In the genomic region with DNA sequence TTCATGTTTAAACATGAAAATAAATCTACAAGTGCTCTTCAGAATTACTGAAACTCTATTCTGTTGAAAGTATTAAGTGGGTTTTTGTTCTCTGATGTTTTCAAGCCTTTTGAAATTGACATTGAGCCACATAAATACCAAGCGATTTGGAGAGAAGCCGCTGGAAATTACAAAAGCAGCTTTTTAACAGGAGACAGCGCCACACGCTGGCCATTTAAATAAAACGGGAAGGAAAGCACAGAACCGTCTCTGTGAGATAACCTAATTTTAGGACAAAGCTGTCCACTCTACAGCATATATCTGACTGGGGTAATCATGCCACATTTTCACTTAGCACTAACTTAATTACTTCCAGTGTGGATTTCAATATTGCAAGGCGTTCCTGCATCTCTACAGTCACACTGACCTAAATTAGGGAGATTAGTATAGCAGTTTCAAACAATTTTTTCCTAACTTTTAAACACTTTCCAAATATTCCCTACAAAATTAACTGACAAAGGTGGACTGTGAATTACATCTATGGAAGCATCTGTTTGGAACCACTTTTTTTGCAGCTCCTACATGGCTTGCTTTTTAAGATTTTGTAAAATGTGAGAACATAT, we compare ENCODE assay signal across 8 cellular contexts. TPM values are rescaled to one million over a fixed set of nuclear protein-coding genes. Genes with fewer than 3 reads are reported as not detected.
A peak's percentile ranks its signal among the peaks of the same experiment; 100 is the strongest.
DNase-seq lines count a peak whose midpoint lies in the region; ATAC-seq, FAIRE-seq and TF ChIP-seq lines count a peak whose summit lies in the region.

No MANE protein-coding gene starts in this region.

- H3K9me2 ChIP-seq in HCT116 (ENCODE audit: insufficient read depth): no peaks in the 10 kb centered on the region

- in situ Hi-C loops in Panc1 (cut with HindIII; ENCODE audit: low pct_unique_long_range_greater_than_20kb, low sequenced_read_pairs): no loop called here

- ATAC-seq in HCT116 (no peak), Panc1 (no peak), GM18520 (IDR thresholded peaks at IDR 0.05; ENCODE audit: unreplicated experiment) (no peak), GM18873 (IDR thresholded peaks at IDR 0.05; ENCODE audit: low FRiP score, unreplicated experiment) (no peak)

- no peaks in the 10 kb centered on the region for H3K9me3 ChIP-seq in HCT116 (ENCODE audit: control insufficient read depth in 1 of 2, insufficient read depth in 1 of 2, low read depth in 1 of 2, low read length in 2 of 2)
- no peaks in the 10 kb centered on the region for H3K9me3 ChIP-seq in Panc1 (ENCODE audit: control insufficient read depth, insufficient read depth, low read depth, low read length)

- CTCF ChIA-PET in HCT116 (lab: Charles Lee): no interaction called here
- CTCF ChIA-PET in Panc1 (lab: Charles Lee): no interaction called here

- H3K4me3 ChIP-seq in HCT116 (replicated peaks in 1 of 2; ENCODE audit: low read depth in 1 of 2, low read length in 2 of 2): no peak overlapping the region
- no peak overlapping the region for H3K4me3 ChIP-seq in Panc1 (ENCODE audit: low read depth in 2 of 2, low read length in 2 of 2)

- no peak for TF ChIP-seq POLR2A in HCT116 (IDR thresholded peaks at IDR 0.05; ENCODE audit: borderline replicate concordance, extremely low read depth, insufficient read depth, insufficient read length)
- no peak for TF ChIP-seq POLR2A in H54 (IDR thresholded peaks at IDR 0.05; ENCODE audit: low read depth, low read length)

- H3K27me3 ChIP-seq in HCT116 (ENCODE audit: insufficient read depth, low read length): no peaks in the 10 kb centered on the region
- no peaks in the 10 kb centered on the region for H3K27me3 ChIP-seq in Panc1 (ENCODE audit: control insufficient read depth, insufficient read depth, low read length)

- no peaks in the 10 kb centered on the region for H3K36me3 ChIP-seq in HCT116 (ENCODE audit: control insufficient read depth in 1 of 2, insufficient read depth in 2 of 2, low read length in 2 of 2)
- H3K36me3 ChIP-seq in Panc1 (ENCODE audit: control insufficient read depth, insufficient read depth, low read length): no peaks in the 10 kb centered on the region

- no peaks in the 10 kb centered on the region for H3K79me2 ChIP-seq in HCT116 (ENCODE audit: insufficient read depth, low read length)

- BruUV-seq in HCT116 (replicated peaks; lab: Mats Ljungman, UMichigan) (no TSS peak), Panc1 (replicated peaks; lab: Mats Ljungman, UMichigan) (no TSS peak)

- H3K4me1 ChIP-seq in HCT116 (ENCODE audit: control insufficient read depth in 1 of 2, insufficient read depth in 2 of 2, low read length in 2 of 2) (no peaks in the 10 kb centered on the region), Panc1 (ENCODE audit: control insufficient read depth, insufficient read depth, low read length) (no peaks in the 10 kb centered on the region)

- TF ChIP-seq CTCF in HCT116 (IDR thresholded peaks at IDR 0.05 in 2 of 3, conservative IDR thresholded peaks at IDR 0.05 in 1 of 3; ENCODE audit: borderline replicate concordance in 1 of 3, insufficient read depth in 1 of 3, low read depth in 2 of 3, low read length in 2 of 3): peak in 2 of 3 experiments; percentile 25 to 49; a peak in 3 of 6 replicates
- peak; percentile 66 for TF ChIP-seq CTCF in Panc1 (IDR thresholded peaks at IDR 0.05)

- POLR2A ChIA-PET in HCT116 (lab: Charles Lee) (no interaction called here), Panc1 (lab: Charles Lee) (no interaction called here)

- no peak overlapping the region for H2AFZ ChIP-seq in HCT116 (ENCODE audit: low read depth, low read length, poor library complexity, severe bottlenecking)

- DNase-seq in DMS114 treated with DMSO at 0.1 percent for 48 hours (lab: John Stamatoyannopoulos, UW; ENCODE audit: unreplicated experiment): peak; percentile 25
- no peak for DNase-seq in HCT116 (ENCODE audit: low read depth, low spot score)
- no peak for DNase-seq in Panc1 (ENCODE audit: low read depth, low spot score)
- DNase-seq in cerebellar cortex (ENCODE audit: low spot score): peak; percentile 32
- peak; percentile 68 for DNase-seq in midbrain (lab: John Stamatoyannopoulos, UW)
- no peak for DNase-seq in H54 (ENCODE audit: insufficient read length, low spot score)

- intact Hi-C loops in HCT116 (cut with micrococcal nuclease): loop anchor here (2.0 kb wide), 1 partner anchor 742 kb away; no protein-coding TSS in a partner anchor
- intact Hi-C loops in Panc1 (cut with micrococcal nuclease; ENCODE audit: unreplicated experiment): loop anchor here (5.0 kb wide), 1 partner anchor 741 kb away; no protein-coding TSS in a partner anchor

- FAIRE-seq in H54 (lab: Jason Lieb, UNC): no peak

- H3K9ac ChIP-seq in HCT116 (ENCODE audit: low read length): no peak overlapping the region

- RAD21 ChIA-PET in HCT116 (lab: Charles Lee; ENCODE audit: low non-redundant PET in 1 of 2, low total read pairs in 2 of 2, uncharacterized antibody in 2 of 2, unreplicated experiment in 2 of 2): no interaction called here

- H3K27ac ChIP-seq in HCT116 (ENCODE audit: low read depth, low read length): no peak overlapping the region
- no peak overlapping the region for H3K27ac ChIP-seq in Panc1 (ENCODE audit: low read length)

- no peak overlapping the region for H3K4me2 ChIP-seq in HCT116 (ENCODE audit: low read length)

- H4K20me1 ChIP-seq in HCT116 (ENCODE audit: insufficient read depth): no peaks in the 10 kb centered on the region

- peak; percentile 37; the same call in 1 of the 2 replicates for TF ChIP-seq RAD21 in HCT116 (IDR thresholded peaks at IDR 0.05; ENCODE audit: low read depth)

TF ChIP-seq in HCT116, 20 proteins besides CTCF, POLR2A, EP300 and RAD21:
- no peak for TF ChIP-seq SRF (IDR thresholded peaks at IDR 0.05; ENCODE audit: low read depth)
- no peak for TF ChIP-seq EZH2phosphoT487 (IDR thresholded peaks at IDR 0.05; ENCODE audit: borderline replicate concordance)
- TF ChIP-seq ELF1 (IDR thresholded peaks at IDR 0.05; ENCODE audit: borderline replicate concordance, low read depth): no peak
- no peak for TF ChIP-seq POLR2AphosphoS5 (IDR thresholded peaks at IDR 0.05; ENCODE audit: low read depth, low read length)
- TF ChIP-seq, protein P1, sequence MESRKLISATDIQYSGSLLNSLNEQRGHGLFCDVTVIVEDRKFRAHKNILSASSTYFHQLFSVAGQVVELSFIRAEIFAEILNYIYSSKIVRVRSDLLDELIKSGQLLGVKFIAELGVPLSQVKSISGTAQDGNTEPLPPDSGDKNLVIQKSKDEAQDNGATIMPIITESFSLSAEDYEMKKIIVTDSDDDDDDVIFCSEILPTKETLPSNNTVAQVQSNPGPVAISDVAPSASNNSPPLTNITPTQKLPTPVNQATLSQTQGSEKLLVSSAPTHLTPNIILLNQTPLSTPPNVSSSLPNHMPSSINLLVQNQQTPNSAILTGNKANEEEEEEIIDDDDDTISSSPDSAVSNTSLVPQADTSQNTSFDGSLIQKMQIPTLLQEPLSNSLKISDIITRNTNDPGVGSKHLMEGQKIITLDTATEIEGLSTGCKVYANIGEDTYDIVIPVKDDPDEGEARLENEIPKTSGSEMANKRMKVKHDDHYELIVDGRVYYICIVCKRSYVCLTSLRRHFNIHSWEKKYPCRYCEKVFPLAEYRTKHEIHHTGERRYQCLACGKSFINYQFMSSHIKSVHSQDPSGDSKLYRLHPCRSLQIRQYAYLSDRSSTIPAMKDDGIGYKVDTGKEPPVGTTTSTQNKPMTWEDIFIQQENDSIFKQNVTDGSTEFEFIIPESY (IDR thresholded peaks at IDR 0.05; ENCODE audit: extremely low read depth, insufficient replicate concordance, low read length): no peak
- TF ChIP-seq YY1 (IDR thresholded peaks at IDR 0.05; ENCODE audit: extremely low read depth, insufficient replicate concordance, low read depth, low read length): no peak
- TF ChIP-seq ZNF274 (IDR thresholded peaks at IDR 0.05; ENCODE audit: low read depth, low read length): no peak
- TF ChIP-seq TCF7L2 (IDR thresholded peaks at IDR 0.05; ENCODE audit: borderline replicate concordance, extremely low read depth, insufficient read depth, insufficient read length): no peak
- TF ChIP-seq JUND (IDR thresholded peaks at IDR 0.05): no peak

RNA-seq across cellular contexts. Expression of a gene that starts 6.8 kb away (rescaled TPM):
- total RNA-seq in HCT116 (2021; ENCODE audit: unreplicated experiment): 0.12 TPM
- polyA plus RNA-seq in HCT116 (2012): not detected in 2 replicates
- total RNA-seq in Panc1 (2021; ENCODE audit: unreplicated experiment): 0.18 TPM
- 0.04 TPM for polyA plus RNA-seq in Panc1 (2012; ENCODE audit: insufficient read length)

Comparison
In these comparisons a context has a peak if more than half of its experiments do, and no peak if none do; other contexts are left out.
1. DNase-seq: peak in DMS114 treated with DMSO at 0.1 percent for 48 hours (single experiment), cerebellar cortex (single experiment) and midbrain (single experiment); none in HCT116 (single experiment), Panc1 (single experiment) and H54 (single experiment).